8 cellular contexts compared by ENCODE assay signal in the genomic region with DNA sequence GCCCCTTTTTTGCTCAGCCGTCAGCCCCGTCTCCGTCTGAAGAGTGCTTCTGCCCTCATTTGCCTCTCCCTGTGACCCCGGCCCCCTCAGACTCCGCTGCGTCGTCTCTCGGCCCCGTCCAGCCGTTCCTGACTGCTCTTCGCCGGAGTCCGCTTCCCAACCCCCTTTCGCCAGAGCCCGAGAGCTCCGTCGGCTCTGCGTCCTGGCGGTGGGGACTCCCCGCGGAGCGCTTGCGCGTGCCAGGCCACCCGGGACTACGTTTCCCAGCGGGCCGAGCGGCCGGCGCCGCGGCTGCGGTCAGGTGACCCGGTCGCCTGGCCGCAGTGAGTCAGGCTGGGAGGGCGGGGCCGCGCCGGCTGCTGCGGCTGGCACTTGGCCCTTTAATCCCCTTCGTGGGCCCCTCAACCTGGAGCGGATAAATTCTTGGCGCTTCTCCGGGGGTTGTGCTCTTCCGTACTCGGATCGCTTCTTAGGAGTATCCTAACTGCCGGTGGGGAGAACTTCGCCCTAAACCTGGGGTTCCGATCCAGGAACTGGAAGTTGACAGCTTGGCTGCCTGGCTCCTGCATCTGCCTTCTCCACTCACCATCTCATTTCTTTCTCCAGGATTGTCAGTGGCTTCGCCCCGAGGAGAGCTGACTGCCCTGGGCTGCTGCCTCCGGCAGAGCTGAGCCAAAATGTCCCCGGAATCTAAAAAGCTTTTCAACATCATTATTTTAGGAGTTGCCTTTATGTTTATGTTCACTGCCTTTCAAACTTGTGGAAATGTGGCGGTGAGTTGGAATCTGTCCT. TPM values are rescaled to one million over a fixed set of nuclear protein-coding genes. Genes with fewer than 3 reads are reported as not detected.
DNase-seq lines count a peak whose midpoint lies in the region; ATAC-seq and TF ChIP-seq lines count a peak whose summit lies in the region.

A gene (plus strand): TSS at position 444 of the 792 bp plus-strand sequence. CDS start 234 bp downstream, at position 678.

- peak within 1 kb of the TSS; percentile 97 for H3K4me3 ChIP-seq in WERI-Rb-1 (ENCODE audit: low read depth, low read length)
- H3K4me3 ChIP-seq in iPS-18a (ENCODE audit: low read length), result peak within 1 kb of the TSS; percentile 90
- H3K4me3 ChIP-seq in skeletal muscle satellite cell (ENCODE audit: low read length), result peak within 1 kb of the TSS; percentile 99

- no peaks in the 10 kb centered on the region for H3K27me3 ChIP-seq in WERI-Rb-1 (ENCODE audit: insufficient read depth, low read depth, severe bottlenecking)
- no peaks in the 10 kb centered on the region for H3K27me3 ChIP-seq in iPS-18a (ENCODE audit: control insufficient read depth, insufficient read depth, low read length)
- H3K27me3 ChIP-seq in skeletal muscle satellite cell (ENCODE audit: control insufficient read depth, insufficient read depth, low read length), result no peaks in the 10 kb centered on the region

- no peak for TF ChIP-seq CTCF in WERI-Rb-1 (IDR thresholded peaks at IDR 0.05; ENCODE audit: low read depth, low read length)

- ATAC-seq in GM18520 (IDR thresholded peaks at IDR 0.05; ENCODE audit: unreplicated experiment) (peak; percentile 30), HG03064 (IDR thresholded peaks at IDR 0.05; ENCODE audit: low read depth, unreplicated experiment) (peak; percentile 48)

- H3K9me3 ChIP-seq in WERI-Rb-1 (ENCODE audit: severe bottlenecking) (no peaks in the 10 kb centered on the region), iPS-18a (ENCODE audit: control insufficient read depth, low read depth, low read length) (no peaks in the 10 kb centered on the region), skeletal muscle satellite cell (replicated peaks; ENCODE audit: low read length) (no peaks in the 10 kb centered on the region)

- H3K36me3 ChIP-seq in WERI-Rb-1, result peaks cover 62% of the 10 kb centered on the region
- peaks cover 47% of the 10 kb centered on the region for H3K36me3 ChIP-seq in iPS-18a (ENCODE audit: control insufficient read depth, low read depth, low read length)
- peaks cover 46% of the 10 kb centered on the region for H3K36me3 ChIP-seq in skeletal muscle satellite cell (ENCODE audit: insufficient read depth, low read length)

- H3K27ac ChIP-seq in WERI-Rb-1, result peak within 1 kb of the TSS; percentile 100
- peak within 1 kb of the TSS; percentile 96 for H3K27ac ChIP-seq in iPS-18a (ENCODE audit: low read length)

- DNase-seq in A172 (ENCODE audit: low spot score) (peak; percentile 83), NCI-H2171 (lab: John Stamatoyannopoulos, UW) (peak; percentile 88), WERI-Rb-1 (peak; percentile 98), T47D (ENCODE audit: low read depth in 1 of 2, low spot score in 1 of 2) (peak; percentile 94 to 95)

- in situ Hi-C loops in T47D (cut with HindIII; ENCODE audit: low pct_unique_long_range_greater_than_20kb, low sequenced_read_pairs), result no loop called here

- peaks cover 19% of the 10 kb centered on the region for H3K4me1 ChIP-seq in iPS-18a (ENCODE audit: control insufficient read depth, low read depth, low read length)
- peaks cover 39% of the 10 kb centered on the region for H3K4me1 ChIP-seq in skeletal muscle satellite cell (ENCODE audit: control insufficient read depth, insufficient read depth, low read length)

- H3K9ac ChIP-seq in iPS-18a (ENCODE audit: low read length) (peak within 1 kb of the TSS; percentile 99), skeletal muscle satellite cell (ENCODE audit: low read depth, low read length) (peak within 1 kb of the TSS; percentile 99)

- H3K4me2 ChIP-seq in skeletal muscle satellite cell (ENCODE audit: low read length), result peak within 1 kb of the TSS; percentile 94

RNA-seq across cellular contexts. Expression of the gene that starts here (rescaled TPM):
- 24.9 and 30.4 TPM in 2 replicates for total RNA-seq in A172 (2014; rRNA removed; shearing (Covaris generic))
- total RNA-seq in skeletal muscle satellite cell (2012; rRNA removed), result 24.6 and 27.7 TPM in 2 replicates

Comparison
In these comparisons a context has a peak if more than half of its experiments do, and no peak if none do; other contexts are left out.
1. Peak in every context shown above with its lines: DNase-seq, ATAC-seq, H3K4me3 ChIP-seq and H3K27ac ChIP-seq.